17 cellular contexts compared by ENCODE assay signal in genomic region chr1:55338448-55338820, GRCh38.
DNase-seq lines count a peak whose midpoint lies in the region; ATAC-seq and TF ChIP-seq lines count a peak whose summit lies in the region.
"Had no signal": no experiment of that assay in that cellular context is flagged by ENCODE, and none has a peak within 500 bp of the region (broad histone marks: within the 10 kb centered on the region; RNA-seq: fewer than 3 reads in every experiment).

No MANE protein-coding gene starts in this region.

- H3K4me3 ChIP-seq in WERI-Rb-1 (ENCODE audit: low read depth, low read length) = no peak overlapping the region
- H3K4me3 ChIP-seq: HAP-1, neural progenitor cell, thyroid gland had no signal

- peaks cover 29% of the 10 kb centered on the region for H3K27me3 ChIP-seq in WERI-Rb-1 (ENCODE audit: insufficient read depth, low read depth, severe bottlenecking)
- H3K27me3 ChIP-seq: neural progenitor cell, thyroid gland had no signal

- H3K27ac ChIP-seq in WERI-Rb-1 = no peak overlapping the region
- H3K27ac ChIP-seq: HL-60, neural progenitor cell, thyroid gland had no signal

- no peak for TF ChIP-seq CTCF in WERI-Rb-1 (IDR thresholded peaks at IDR 0.05; ENCODE audit: low read depth, low read length)

- peak; percentile 26 for ATAC-seq in GM19351 (IDR thresholded peaks at IDR 0.05; ENCODE audit: unreplicated experiment)
- ATAC-seq in HG03342 (IDR thresholded peaks at IDR 0.05; ENCODE audit: unreplicated experiment) = peak; percentile 24
- ATAC-seq in esophagus mucosa = no peak

- DNase-seq in DMS 273 (lab: John Stamatoyannopoulos, UW; ENCODE audit: unreplicated experiment) (peak; percentile 78), WERI-Rb-1 (peak; percentile 72), RKO (ENCODE audit: low spot score) (no peak), NCI-H748 treated with DMSO at 0.1 percent for 48 hours (lab: John Stamatoyannopoulos, UW) (no peak)
- DNase-seq in activated CD4-positive, CD25-positive, alpha-beta regulatory T cell treated with anti-CD3 and anti-CD28 coated beads, Interleukin-2, amount 50 U/mL, for 72 hours = no peak
- DNase-seq: effector CD4-positive, alpha-beta T cell; midbrain; NCI-H1436 treated with DMSO at 0.1 percent for 48 hours; right cardiac atrium; stimulated activated CD4-positive, alpha-beta T cell treated with anti-CD3 and anti-CD28 coated beads, Interleukin-2, amount 100 ng/mL, for 24 hours; thyroid gland had no signal

- H3K9me3 ChIP-seq in WERI-Rb-1 (ENCODE audit: severe bottlenecking) = no peaks in the 10 kb centered on the region
- H3K9me3 ChIP-seq: HAP-1, thyroid gland had no signal

- H3K36me3 ChIP-seq in WERI-Rb-1 = no peaks in the 10 kb centered on the region
- H3K36me3 ChIP-seq: HAP-1, neural progenitor cell, thyroid gland had no signal

Comparison
In these comparisons a context has a peak if more than half of its experiments do, and no peak if none do; other contexts are left out.
1. DNase-seq: peak in DMS 273 (single experiment) and WERI-Rb-1 (single experiment); none in RKO (single experiment), NCI-H748 treated with DMSO at 0.1 percent for 48 hours (single experiment) and activated CD4-positive, CD25-positive, alpha-beta regulatory T cell treated with anti-CD3 and anti-CD28 coated beads, Interleukin-2, amount 50 U/mL, for 72 hours (single experiment).